In the genomic region with DNA sequence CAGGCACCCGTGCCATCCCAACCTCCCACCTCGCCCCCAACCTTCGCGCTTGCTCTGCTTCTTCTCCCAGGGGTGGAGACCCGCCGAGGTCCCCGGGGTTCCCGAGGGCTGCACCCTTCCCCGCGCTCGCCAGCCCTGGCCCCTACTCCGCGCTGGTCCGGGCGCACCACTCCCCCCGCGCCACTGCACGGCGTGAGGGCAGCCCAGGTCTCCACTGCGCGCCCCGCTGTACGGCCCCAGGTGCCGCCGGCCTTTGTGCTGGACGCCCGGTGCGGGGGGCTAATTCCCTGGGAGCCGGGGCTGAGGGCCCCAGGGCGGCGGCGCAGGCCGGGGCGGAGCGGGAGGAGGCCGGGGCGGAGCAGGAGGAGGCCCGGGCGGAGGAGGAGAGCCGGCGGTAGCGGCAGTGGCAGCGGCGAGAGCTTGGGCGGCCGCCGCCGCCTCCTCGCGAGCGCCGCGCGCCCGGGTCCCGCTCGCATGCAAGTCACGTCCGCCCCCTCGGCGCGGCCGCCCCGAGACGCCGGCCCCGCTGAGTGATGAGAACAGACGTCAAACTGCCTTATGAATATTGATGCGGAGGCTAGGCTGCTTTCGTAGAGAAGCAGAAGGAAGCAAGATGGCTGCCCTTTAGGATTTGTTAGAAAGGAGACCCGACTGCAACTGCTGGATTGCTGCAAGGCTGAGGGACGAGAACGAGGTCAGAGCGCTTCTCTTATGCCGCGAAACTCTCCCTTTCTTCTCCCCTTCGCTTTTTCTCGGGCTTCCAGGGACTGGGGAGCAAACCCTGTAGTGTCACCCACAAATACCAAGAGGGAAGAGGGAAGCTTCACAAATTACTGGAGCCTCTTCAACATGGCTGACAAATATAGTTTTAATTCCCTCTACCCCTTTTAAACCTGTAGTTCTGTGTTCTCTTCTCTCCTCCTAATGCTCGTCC, we compare ENCODE assay signal across 8 cellular contexts. TPM values are rescaled to one million over a fixed set of nuclear protein-coding genes. Genes with fewer than 3 reads are reported as not detected.
DNase-seq lines count a peak whose midpoint lies in the region; ATAC-seq and TF ChIP-seq lines count a peak whose summit lies in the region.

TSS of gene TET2 (plus strand) at position 591 of the 934 bp plus-strand sequence. CDS start 87,067 bp downstream, outside the sequence.

- H3K9me3 ChIP-seq in right atrium auricular region (no peaks in the 10 kb centered on the region), psoas muscle (no peaks in the 10 kb centered on the region)

- H3K27me3 ChIP-seq in right atrium auricular region (no peaks in the 10 kb centered on the region), psoas muscle (ENCODE audit: insufficient read depth in 3 of 3, low read length in 2 of 3) (no peaks in the 10 kb centered on the region)

- 0% methylated on average over 49 to 79 of the region's 79 CpGs for WGBS in psoas muscle, 3 donors

- no peaks in the 10 kb centered on the region for H3K36me3 ChIP-seq in right atrium auricular region
- no peaks in the 10 kb centered on the region for H3K36me3 ChIP-seq in psoas muscle (ENCODE audit: insufficient read depth in 1 of 2, low read depth in 1 of 2)

- H3K27ac ChIP-seq in angular gyrus (ENCODE audit: low read depth, low read length) (peak within 1 kb of the TSS; percentile 77), right atrium auricular region (peak within 1 kb of the TSS; percentile 91 to 93), psoas muscle (peak within 1 kb of the TSS; percentile 84)

- intact Hi-C loops in T-helper 2 cell treated with Interferon-gamma antibody and Interleukin-4, amounts not matched to agents 100 ng/mL and 5 ng/mL, for 36 hours (cut with micrococcal nuclease), result loop anchor here (1.0 to 10.0 kb wide), 10 partner anchors 86 to 1170 kb away; partner anchors contain the start of genes AIMP1, CXXC4, GSTCD and INTS12
- intact Hi-C loops in psoas muscle (cut with DNase I), result loop anchor here (2.0 to 5.0 kb wide), 2 partner anchors 46 to 326 kb away; no protein-coding TSS in a partner anchor

- TF ChIP-seq CTCF in right atrium auricular region (IDR thresholded peaks at IDR 0.05) (no peak), psoas muscle (IDR thresholded peaks at IDR 0.05) (no peak)

- H3K4me3 ChIP-seq in right atrium auricular region (peak within 1 kb of the TSS; percentile 72 to 77), psoas muscle (peak within 1 kb of the TSS; percentile 86)

- peak; percentile 60 for DNase-seq in NCI-H1694 treated with DMSO at 0.1 percent for 48 hours (lab: John Stamatoyannopoulos, UW)
- peak; percentile 86 for DNase-seq in right atrium auricular region (ENCODE audit: low spot score)
- DNase-seq in psoas muscle, result peak; percentile 79 to 85
- peak; percentile 76 for DNase-seq in ureter (ENCODE audit: low spot score)

- peaks cover 0 to 29% of the 10 kb centered on the region in 2 donors for H3K4me1 ChIP-seq in right atrium auricular region
- peaks cover 24% of the 10 kb centered on the region for H3K4me1 ChIP-seq in psoas muscle

- ATAC-seq in GM18499 (IDR thresholded peaks at IDR 0.05; ENCODE audit: insufficient read depth, unreplicated experiment) (peak; percentile 62), HG02884 (IDR thresholded peaks at IDR 0.05; ENCODE audit: unreplicated experiment) (peak; percentile 80), psoas muscle (peak; percentile 77 to 88 (median 82))

RNA-seq across cellular contexts. Expression of gene TET2, which starts in this region (rescaled TPM):
- total RNA-seq in T-helper 2 cell treated with Interferon-gamma antibody and Interleukin-4, amounts not matched to agents 100 ng/mL and 5 ng/mL, for 36 hours, result 23.4 and 25.4 TPM in 2 replicates
- 10 to 100 TPM; 15.4 to 16.2 TPM for total RNA-seq in right atrium auricular region
- total RNA-seq in psoas muscle, result 10 to 100 TPM; 12.4 to 24.0 (median 15.4) TPM
- polyA plus RNA-seq in psoas muscle, result 1 to 10 TPM; 1.4 to 2.9 (median 1.7) TPM
- total RNA-seq in ureter, result 54.8 TPM

Comparison
In these comparisons a context has a peak if more than half of its experiments do, and no peak if none do; other contexts are left out.
1. Peak in every context shown above with its lines: DNase-seq, ATAC-seq, H3K4me3 ChIP-seq and H3K27ac ChIP-seq.